ENCODE assay signal across 2 cellular contexts in the genomic region with DNA sequence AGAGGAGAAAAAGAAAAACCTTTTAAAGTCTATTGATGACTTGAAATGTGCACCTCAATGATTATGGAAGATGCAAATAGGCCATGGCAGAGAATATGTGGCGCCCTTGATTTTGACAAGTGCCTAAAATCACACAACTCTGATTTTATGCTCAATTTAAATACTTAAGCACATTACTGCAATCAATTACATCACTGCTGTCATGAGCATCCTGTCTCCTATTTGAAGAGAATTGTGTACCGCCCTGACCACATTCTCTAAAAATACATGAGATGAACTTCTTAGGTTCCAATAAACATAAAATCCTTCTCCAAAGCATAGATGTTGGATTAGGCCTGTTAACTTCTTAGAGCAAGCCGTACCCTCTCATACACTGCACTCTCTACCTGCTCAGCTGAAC.
TF ChIP-seq lines count a peak whose summit lies in the region.

No MANE protein-coding gene starts in this region.

TF ChIP-seq in HEK293, 187 proteins besides CTCF, POLR2A, EP300 and RAD21:
- TF ChIP-seq ZNF221 (tag by site-specific recombination; IDR thresholded peaks at IDR 0.05; ENCODE audit: borderline replicate concordance) (no peak), ZNF530 (tag by site-specific recombination; IDR thresholded peaks at IDR 0.05; ENCODE audit: low read depth) (no peak), ZNF169 (tag by site-specific recombination; IDR thresholded peaks at IDR 0.05) (no peak), ZFP37 (tag by site-specific recombination; IDR thresholded peaks at IDR 0.05) (no peak), ZNF544 (tag by site-specific recombination; IDR thresholded peaks at IDR 0.05) (no peak), ZNF660 (tag by site-specific recombination; IDR thresholded peaks at IDR 0.05) (no peak), FEZF1 (tag by site-specific recombination; IDR thresholded peaks at IDR 0.05) (no peak), ZNF335 (tag by site-specific recombination; conservative IDR thresholded peaks at IDR 0.05) (no peak), RBAK (tag by site-specific recombination; IDR thresholded peaks at IDR 0.05) (no peak)
- TF ChIP-seq, protein P1, sequence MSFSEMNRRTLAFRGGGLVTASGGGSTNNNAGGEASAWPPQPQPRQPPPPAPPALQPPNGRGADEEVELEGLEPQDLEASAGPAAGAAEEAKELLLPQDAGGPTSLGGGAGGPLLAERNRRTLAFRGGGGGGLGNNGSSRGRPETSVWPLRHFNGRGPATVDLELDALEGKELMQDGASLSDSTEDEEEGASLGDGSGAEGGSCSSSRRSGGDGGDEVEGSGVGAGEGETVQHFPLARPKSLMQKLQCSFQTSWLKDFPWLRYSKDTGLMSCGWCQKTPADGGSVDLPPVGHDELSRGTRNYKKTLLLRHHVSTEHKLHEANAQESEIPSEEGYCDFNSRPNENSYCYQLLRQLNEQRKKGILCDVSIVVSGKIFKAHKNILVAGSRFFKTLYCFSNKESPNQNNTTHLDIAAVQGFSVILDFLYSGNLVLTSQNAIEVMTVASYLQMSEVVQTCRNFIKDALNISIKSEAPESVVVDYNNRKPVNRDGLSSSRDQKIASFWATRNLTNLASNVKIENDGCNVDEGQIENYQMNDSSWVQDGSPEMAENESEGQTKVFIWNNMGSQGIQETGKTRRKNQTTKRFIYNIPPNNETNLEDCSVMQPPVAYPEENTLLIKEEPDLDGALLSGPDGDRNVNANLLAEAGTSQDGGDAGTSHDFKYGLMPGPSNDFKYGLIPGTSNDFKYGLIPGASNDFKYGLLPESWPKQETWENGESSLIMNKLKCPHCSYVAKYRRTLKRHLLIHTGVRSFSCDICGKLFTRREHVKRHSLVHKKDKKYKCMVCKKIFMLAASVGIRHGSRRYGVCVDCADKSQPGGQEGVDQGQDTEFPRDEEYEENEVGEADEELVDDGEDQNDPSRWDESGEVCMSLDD (tag by site-specific recombination; IDR thresholded peaks at IDR 0.05) = no peak
- TF ChIP-seq, protein P2, sequence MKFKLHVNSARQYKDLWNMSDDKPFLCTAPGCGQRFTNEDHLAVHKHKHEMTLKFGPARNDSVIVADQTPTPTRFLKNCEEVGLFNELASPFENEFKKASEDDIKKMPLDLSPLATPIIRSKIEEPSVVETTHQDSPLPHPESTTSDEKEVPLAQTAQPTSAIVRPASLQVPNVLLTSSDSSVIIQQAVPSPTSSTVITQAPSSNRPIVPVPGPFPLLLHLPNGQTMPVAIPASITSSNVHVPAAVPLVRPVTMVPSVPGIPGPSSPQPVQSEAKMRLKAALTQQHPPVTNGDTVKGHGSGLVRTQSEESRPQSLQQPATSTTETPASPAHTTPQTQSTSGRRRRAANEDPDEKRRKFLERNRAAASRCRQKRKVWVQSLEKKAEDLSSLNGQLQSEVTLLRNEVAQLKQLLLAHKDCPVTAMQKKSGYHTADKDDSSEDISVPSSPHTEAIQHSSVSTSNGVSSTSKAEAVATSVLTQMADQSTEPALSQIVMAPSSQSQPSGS (tag by site-specific recombination; IDR thresholded peaks at IDR 0.05; ENCODE audit: low read depth) = no peak

TF ChIP-seq in GM12878, 131 proteins besides CTCF, POLR2A, EP300 and RAD21:
- TF ChIP-seq NR2C2 (IDR thresholded peaks at IDR 0.05; ENCODE audit: borderline replicate concordance, control insufficient read depth, insufficient read length, low read depth) = no peak
- TF ChIP-seq BMI1 (IDR thresholded peaks at IDR 0.05; ENCODE audit: borderline replicate concordance) = no peak
- no peak for TF ChIP-seq GATAD2B (conservative IDR thresholded peaks at IDR 0.05; ENCODE audit: low read depth)
- no peak for TF ChIP-seq SMC3 (IDR thresholded peaks at IDR 0.05; ENCODE audit: borderline replicate concordance, low read length)
- TF ChIP-seq, protein P3, sequence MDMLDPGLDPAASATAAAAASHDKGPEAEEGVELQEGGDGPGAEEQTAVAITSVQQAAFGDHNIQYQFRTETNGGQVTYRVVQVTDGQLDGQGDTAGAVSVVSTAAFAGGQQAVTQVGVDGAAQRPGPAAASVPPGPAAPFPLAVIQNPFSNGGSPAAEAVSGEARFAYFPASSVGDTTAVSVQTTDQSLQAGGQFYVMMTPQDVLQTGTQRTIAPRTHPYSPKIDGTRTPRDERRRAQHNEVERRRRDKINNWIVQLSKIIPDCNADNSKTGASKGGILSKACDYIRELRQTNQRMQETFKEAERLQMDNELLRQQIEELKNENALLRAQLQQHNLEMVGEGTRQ (IDR thresholded peaks at IDR 0.05; ENCODE audit: borderline replicate concordance, low read depth, low read length) = no peak
- TF ChIP-seq FOXK2 (IDR thresholded peaks at IDR 0.05) = no peak
- TF ChIP-seq ATF7 (IDR thresholded peaks at IDR 0.05; ENCODE audit: low read depth) = no peak
- no peak for TF ChIP-seq MEF2B (IDR thresholded peaks at IDR 0.05; ENCODE audit: partially characterized antibody, poor library complexity, severe bottlenecking)
- no peak for TF ChIP-seq SMAD5 (IDR thresholded peaks at IDR 0.05; ENCODE audit: low read depth)
- TF ChIP-seq SUPT20H (IDR thresholded peaks at IDR 0.05; ENCODE audit: borderline replicate concordance, control insufficient read depth, low read depth, low read length) = no peak
- no peak for TF ChIP-seq DPF2 (IDR thresholded peaks at IDR 0.05)
- TF ChIP-seq, protein P4, sequence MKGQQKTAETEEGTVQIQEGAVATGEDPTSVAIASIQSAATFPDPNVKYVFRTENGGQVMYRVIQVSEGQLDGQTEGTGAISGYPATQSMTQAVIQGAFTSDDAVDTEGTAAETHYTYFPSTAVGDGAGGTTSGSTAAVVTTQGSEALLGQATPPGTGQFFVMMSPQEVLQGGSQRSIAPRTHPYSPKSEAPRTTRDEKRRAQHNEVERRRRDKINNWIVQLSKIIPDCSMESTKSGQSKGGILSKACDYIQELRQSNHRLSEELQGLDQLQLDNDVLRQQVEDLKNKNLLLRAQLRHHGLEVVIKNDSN (IDR thresholded peaks at IDR 0.05; ENCODE audit: borderline replicate concordance, extremely low read length, insufficient read depth, low read depth, low read length) = no peak
- TF ChIP-seq BRCA1 (IDR thresholded peaks at IDR 0.05; ENCODE audit: low read depth, low read length) = no peak
- no peak for TF ChIP-seq STAT3 (IDR thresholded peaks at IDR 0.05; ENCODE audit: low read depth, low read length)
- TF ChIP-seq ZNF622 (IDR thresholded peaks at IDR 0.05) = no peak
- TF ChIP-seq, protein P5, sequence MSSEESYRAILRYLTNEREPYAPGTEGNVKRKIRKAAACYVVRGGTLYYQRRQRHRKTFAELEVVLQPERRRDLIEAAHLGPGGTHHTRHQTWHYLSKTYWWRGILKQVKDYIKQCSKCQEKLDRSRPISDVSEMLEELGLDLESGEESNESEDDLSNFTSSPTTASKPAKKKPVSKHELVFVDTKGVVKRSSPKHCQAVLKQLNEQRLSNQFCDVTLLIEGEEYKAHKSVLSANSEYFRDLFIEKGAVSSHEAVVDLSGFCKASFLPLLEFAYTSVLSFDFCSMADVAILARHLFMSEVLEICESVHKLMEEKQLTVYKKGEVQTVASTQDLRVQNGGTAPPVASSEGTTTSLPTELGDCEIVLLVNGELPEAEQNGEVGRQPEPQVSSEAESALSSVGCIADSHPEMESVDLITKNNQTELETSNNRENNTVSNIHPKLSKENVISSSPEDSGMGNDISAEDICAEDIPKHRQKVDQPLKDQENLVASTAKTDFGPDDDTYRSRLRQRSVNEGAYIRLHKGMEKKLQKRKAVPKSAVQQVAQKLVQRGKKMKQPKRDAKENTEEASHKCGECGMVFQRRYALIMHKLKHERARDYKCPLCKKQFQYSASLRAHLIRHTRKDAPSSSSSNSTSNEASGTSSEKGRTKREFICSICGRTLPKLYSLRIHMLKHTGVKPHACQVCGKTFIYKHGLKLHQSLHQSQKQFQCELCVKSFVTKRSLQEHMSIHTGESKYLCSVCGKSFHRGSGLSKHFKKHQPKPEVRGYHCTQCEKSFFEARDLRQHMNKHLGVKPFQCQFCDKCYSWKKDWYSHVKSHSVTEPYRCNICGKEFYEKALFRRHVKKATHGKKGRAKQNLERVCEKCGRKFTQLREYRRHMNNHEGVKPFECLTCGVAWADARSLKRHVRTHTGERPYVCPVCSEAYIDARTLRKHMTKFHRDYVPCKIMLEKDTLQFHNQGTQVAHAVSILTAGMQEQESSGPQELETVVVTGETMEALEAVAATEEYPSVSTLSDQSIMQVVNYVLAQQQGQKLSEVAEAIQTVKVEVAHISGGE (CRISPR knock-in tag; IDR thresholded peaks at IDR 0.05) = no peak
- TF ChIP-seq TAF1 (IDR thresholded peaks at IDR 0.05; ENCODE audit: borderline replicate concordance, low read depth, low read length) = no peak
- TF ChIP-seq CEBPB (IDR thresholded peaks at IDR 0.05; ENCODE audit: borderline replicate concordance in 1 of 2, low read depth in 2 of 2, low read length in 2 of 2) = no peak
- TF ChIP-seq RB1 (IDR thresholded peaks at IDR 0.05; ENCODE audit: borderline replicate concordance) = no peak
- TF ChIP-seq, protein P6, sequence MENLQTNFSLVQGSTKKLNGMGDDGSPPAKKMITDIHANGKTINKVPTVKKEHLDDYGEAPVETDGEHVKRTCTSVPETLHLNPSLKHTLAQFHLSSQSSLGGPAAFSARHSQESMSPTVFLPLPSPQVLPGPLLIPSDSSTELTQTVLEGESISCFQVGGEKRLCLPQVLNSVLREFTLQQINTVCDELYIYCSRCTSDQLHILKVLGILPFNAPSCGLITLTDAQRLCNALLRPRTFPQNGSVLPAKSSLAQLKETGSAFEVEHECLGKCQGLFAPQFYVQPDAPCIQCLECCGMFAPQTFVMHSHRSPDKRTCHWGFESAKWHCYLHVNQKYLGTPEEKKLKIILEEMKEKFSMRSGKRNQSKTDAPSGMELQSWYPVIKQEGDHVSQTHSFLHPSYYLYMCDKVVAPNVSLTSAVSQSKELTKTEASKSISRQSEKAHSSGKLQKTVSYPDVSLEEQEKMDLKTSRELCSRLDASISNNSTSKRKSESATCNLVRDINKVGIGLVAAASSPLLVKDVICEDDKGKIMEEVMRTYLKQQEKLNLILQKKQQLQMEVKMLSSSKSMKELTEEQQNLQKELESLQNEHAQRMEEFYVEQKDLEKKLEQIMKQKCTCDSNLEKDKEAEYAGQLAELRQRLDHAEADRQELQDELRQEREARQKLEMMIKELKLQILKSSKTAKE (IDR thresholded peaks at IDR 0.05; ENCODE audit: low read depth, poor library complexity, severe bottlenecking) = no peak
